In the genomic region with DNA sequence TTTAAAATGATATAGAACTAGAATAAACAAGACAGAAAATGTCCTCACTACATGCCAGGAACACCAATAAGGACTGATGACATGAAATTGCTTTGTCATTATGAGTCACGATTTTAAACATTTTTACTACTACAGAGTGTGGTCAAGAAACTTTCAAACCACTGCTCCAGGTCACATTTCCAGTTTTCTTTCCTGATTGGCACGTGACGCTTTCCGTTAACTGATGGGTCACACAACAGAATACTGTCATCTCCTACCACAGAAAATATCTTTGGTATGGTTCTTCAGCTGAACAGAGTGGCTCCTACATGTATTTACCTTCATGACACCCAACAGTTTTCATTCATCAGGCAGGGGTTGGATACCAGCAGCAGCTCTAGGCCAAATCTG, we compare ENCODE assay signal across 1 cellular context.
TF ChIP-seq lines count a peak whose summit lies in the region.

No MANE protein-coding gene starts in this region.

TF ChIP-seq in K562, 482 proteins besides CTCF, POLR2A, EP300 and RAD21 (continued from another document and continues in another):
- TF ChIP-seq, protein P1, sequence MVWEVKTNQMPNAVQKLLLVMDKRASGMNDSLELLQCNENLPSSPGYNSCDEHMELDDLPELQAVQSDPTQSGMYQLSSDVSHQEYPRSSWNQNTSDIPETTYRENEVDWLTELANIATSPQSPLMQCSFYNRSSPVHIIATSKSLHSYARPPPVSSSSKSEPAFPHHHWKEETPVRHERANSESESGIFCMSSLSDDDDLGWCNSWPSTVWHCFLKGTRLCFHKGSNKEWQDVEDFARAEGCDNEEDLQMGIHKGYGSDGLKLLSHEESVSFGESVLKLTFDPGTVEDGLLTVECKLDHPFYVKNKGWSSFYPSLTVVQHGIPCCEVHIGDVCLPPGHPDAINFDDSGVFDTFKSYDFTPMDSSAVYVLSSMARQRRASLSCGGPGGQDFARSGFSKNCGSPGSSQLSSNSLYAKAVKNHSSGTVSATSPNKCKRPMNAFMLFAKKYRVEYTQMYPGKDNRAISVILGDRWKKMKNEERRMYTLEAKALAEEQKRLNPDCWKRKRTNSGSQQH (CRISPR knock-in tag; IDR thresholded peaks at IDR 0.05) = no peak
- TF ChIP-seq GATAD2B (IDR thresholded peaks at IDR 0.05; ENCODE audit: borderline replicate concordance) = no peak
- TF ChIP-seq YY1 (IDR thresholded peaks at IDR 0.05; ENCODE audit: borderline replicate concordance in 1 of 3, control insufficient read depth in 1 of 3, extremely low read depth in 1 of 3, insufficient read depth in 3 of 3, insufficient read length in 1 of 3, insufficient replicate concordance in 2 of 3, low read depth in 1 of 3, low read length in 2 of 3) = no peak
- TF ChIP-seq SMC3 (conservative IDR thresholded peaks at IDR 0.05; ENCODE audit: insufficient read depth, low read depth, low read length) = no peak
- TF ChIP-seq ZNF830 (CRISPR knock-in tag; IDR thresholded peaks at IDR 0.05) = no peak
- TF ChIP-seq ZFP36 (IDR thresholded peaks at IDR 0.05; ENCODE audit: low read depth, low read length, partially characterized antibody) = no peak
- TF ChIP-seq, protein P2, sequence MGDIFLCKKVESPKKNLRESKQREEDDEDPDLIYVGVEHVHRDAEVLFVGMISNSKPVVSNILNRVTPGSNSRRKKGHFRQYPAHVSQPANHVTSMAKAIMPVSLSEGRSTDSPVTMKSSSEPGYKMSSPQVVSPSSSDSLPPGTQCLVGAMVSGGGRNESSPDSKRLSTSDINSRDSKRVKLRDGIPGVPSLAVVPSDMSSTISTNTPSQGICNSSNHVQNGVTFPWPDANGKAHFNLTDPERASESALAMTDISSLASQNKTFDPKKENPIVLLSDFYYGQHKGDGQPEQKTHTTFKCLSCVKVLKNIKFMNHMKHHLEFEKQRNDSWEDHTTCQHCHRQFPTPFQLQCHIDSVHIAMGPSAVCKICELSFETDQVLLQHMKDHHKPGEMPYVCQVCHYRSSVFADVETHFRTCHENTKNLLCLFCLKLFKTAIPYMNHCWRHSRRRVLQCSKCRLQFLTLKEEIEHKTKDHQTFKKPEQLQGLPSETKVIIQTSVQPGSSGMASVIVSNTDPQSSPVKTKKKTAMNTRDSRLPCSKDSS (IDR thresholded peaks at IDR 0.05; ENCODE audit: low read depth, partially characterized antibody) = no peak
- no peak for TF ChIP-seq NR2C1 (IDR thresholded peaks at IDR 0.05)
- peak; percentile 50; the same call in 1 of the 2 replicates for TF ChIP-seq NR2C1 (tag; IDR thresholded peaks at IDR 0.05)
- TF ChIP-seq, protein P3, sequence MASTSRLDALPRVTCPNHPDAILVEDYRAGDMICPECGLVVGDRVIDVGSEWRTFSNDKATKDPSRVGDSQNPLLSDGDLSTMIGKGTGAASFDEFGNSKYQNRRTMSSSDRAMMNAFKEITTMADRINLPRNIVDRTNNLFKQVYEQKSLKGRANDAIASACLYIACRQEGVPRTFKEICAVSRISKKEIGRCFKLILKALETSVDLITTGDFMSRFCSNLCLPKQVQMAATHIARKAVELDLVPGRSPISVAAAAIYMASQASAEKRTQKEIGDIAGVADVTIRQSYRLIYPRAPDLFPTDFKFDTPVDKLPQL (IDR thresholded peaks at IDR 0.05; ENCODE audit: extremely low read depth, insufficient read length) = no peak
- no peak for TF ChIP-seq PCBP1 (IDR thresholded peaks at IDR 0.05; ENCODE audit: low read depth, low read length, poor library complexity, severe bottlenecking)
- no peak for TF ChIP-seq NFRKB (IDR thresholded peaks at IDR 0.05; ENCODE audit: low read depth)
- TF ChIP-seq RBM39 (optimal IDR thresholded peaks at IDR 0.05; ENCODE audit: low read depth, low read length) = no peak
- no peak for TF ChIP-seq ATF1 (CRISPR knock-in tag; IDR thresholded peaks at IDR 0.05)
- 0 out of 2 replicates have a peak, but pooled peaks have one; percentile 38 for TF ChIP-seq ATF1 (tag; IDR thresholded peaks at IDR 0.05)
- TF ChIP-seq MAFG (tag; conservative IDR thresholded peaks at IDR 0.05) = peak; percentile 86
- TF ChIP-seq TGIF2 (CRISPR knock-in tag; IDR thresholded peaks at IDR 0.05) = no peak
- TF ChIP-seq PHTF2 (CRISPR knock-in tag; IDR thresholded peaks at IDR 0.05) = no peak
- TF ChIP-seq ELF1 (tag; IDR thresholded peaks at IDR 0.05) = no peak
- TF ChIP-seq, protein P4, sequence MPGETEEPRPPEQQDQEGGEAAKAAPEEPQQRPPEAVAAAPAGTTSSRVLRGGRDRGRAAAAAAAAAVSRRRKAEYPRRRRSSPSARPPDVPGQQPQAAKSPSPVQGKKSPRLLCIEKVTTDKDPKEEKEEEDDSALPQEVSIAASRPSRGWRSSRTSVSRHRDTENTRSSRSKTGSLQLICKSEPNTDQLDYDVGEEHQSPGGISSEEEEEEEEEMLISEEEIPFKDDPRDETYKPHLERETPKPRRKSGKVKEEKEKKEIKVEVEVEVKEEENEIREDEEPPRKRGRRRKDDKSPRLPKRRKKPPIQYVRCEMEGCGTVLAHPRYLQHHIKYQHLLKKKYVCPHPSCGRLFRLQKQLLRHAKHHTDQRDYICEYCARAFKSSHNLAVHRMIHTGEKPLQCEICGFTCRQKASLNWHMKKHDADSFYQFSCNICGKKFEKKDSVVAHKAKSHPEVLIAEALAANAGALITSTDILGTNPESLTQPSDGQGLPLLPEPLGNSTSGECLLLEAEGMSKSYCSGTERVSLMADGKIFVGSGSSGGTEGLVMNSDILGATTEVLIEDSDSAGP (CRISPR knock-in tag; IDR thresholded peaks at IDR 0.05) = no peak
- peak; percentile 42; the same call in 1 of the 2 replicates for TF ChIP-seq ARID1B (IDR thresholded peaks at IDR 0.05)
- TF ChIP-seq BRF1 (IDR thresholded peaks at IDR 0.05; ENCODE audit: borderline replicate concordance, extremely low read depth, insufficient read length) = no peak
- TF ChIP-seq MYBL2 (IDR thresholded peaks at IDR 0.05; ENCODE audit: low read depth) = peak; percentile 75
- TF ChIP-seq MYBL2 (CRISPR knock-in tag; IDR thresholded peaks at IDR 0.05; ENCODE audit: borderline replicate concordance) = no peak
- no peak for TF ChIP-seq CBX2 (IDR thresholded peaks at IDR 0.05; ENCODE audit: insufficient read depth, low read length, poor library complexity, severe bottlenecking)
- peak; percentile 84 for TF ChIP-seq NFE2 (IDR thresholded peaks at IDR 0.05; ENCODE audit: low read depth)
- no peak for TF ChIP-seq KLF10 (CRISPR knock-in tag; IDR thresholded peaks at IDR 0.05)
- no peak for TF ChIP-seq FOXP1 (CRISPR knock-in tag; IDR thresholded peaks at IDR 0.05)
- no peak for TF ChIP-seq ZNF165 (CRISPR knock-in tag; IDR thresholded peaks at IDR 0.05; ENCODE audit: borderline replicate concordance)
- no peak for TF ChIP-seq ETV5 (CRISPR knock-in tag; IDR thresholded peaks at IDR 0.05; ENCODE audit: low read depth)
- TF ChIP-seq SUPT5H (IDR thresholded peaks at IDR 0.05) = no peak
- TF ChIP-seq, protein P5, sequence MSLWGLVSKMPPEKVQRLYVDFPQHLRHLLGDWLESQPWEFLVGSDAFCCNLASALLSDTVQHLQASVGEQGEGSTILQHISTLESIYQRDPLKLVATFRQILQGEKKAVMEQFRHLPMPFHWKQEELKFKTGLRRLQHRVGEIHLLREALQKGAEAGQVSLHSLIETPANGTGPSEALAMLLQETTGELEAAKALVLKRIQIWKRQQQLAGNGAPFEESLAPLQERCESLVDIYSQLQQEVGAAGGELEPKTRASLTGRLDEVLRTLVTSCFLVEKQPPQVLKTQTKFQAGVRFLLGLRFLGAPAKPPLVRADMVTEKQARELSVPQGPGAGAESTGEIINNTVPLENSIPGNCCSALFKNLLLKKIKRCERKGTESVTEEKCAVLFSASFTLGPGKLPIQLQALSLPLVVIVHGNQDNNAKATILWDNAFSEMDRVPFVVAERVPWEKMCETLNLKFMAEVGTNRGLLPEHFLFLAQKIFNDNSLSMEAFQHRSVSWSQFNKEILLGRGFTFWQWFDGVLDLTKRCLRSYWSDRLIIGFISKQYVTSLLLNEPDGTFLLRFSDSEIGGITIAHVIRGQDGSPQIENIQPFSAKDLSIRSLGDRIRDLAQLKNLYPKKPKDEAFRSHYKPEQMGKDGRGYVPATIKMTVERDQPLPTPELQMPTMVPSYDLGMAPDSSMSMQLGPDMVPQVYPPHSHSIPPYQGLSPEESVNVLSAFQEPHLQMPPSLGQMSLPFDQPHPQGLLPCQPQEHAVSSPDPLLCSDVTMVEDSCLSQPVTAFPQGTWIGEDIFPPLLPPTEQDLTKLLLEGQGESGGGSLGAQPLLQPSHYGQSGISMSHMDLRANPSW (CRISPR knock-in tag; IDR thresholded peaks at IDR 0.05) = no peak
- TF ChIP-seq TRIM28 (IDR thresholded peaks at IDR 0.05) = no peak
- TF ChIP-seq LARP7 (IDR thresholded peaks at IDR 0.05) = no peak
- no peak for TF ChIP-seq ZNF444 (CRISPR knock-in tag; IDR thresholded peaks at IDR 0.05)
- TF ChIP-seq, protein P6, sequence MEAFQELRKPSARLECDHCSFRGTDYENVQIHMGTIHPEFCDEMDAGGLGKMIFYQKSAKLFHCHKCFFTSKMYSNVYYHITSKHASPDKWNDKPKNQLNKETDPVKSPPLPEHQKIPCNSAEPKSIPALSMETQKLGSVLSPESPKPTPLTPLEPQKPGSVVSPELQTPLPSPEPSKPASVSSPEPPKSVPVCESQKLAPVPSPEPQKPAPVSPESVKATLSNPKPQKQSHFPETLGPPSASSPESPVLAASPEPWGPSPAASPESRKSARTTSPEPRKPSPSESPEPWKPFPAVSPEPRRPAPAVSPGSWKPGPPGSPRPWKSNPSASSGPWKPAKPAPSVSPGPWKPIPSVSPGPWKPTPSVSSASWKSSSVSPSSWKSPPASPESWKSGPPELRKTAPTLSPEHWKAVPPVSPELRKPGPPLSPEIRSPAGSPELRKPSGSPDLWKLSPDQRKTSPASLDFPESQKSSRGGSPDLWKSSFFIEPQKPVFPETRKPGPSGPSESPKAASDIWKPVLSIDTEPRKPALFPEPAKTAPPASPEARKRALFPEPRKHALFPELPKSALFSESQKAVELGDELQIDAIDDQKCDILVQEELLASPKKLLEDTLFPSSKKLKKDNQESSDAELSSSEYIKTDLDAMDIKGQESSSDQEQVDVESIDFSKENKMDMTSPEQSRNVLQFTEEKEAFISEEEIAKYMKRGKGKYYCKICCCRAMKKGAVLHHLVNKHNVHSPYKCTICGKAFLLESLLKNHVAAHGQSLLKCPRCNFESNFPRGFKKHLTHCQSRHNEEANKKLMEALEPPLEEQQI (IDR thresholded peaks at IDR 0.05) = peak; percentile 42; the same call in 1 of the 2 replicates
- TF ChIP-seq, protein P7, sequence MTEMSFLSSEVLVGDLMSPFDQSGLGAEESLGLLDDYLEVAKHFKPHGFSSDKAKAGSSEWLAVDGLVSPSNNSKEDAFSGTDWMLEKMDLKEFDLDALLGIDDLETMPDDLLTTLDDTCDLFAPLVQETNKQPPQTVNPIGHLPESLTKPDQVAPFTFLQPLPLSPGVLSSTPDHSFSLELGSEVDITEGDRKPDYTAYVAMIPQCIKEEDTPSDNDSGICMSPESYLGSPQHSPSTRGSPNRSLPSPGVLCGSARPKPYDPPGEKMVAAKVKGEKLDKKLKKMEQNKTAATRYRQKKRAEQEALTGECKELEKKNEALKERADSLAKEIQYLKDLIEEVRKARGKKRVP (CRISPR knock-in tag; IDR thresholded peaks at IDR 0.05) = no peak
- TF ChIP-seq, protein P8, sequence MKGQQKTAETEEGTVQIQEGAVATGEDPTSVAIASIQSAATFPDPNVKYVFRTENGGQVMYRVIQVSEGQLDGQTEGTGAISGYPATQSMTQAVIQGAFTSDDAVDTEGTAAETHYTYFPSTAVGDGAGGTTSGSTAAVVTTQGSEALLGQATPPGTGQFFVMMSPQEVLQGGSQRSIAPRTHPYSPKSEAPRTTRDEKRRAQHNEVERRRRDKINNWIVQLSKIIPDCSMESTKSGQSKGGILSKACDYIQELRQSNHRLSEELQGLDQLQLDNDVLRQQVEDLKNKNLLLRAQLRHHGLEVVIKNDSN (CRISPR knock-in tag; IDR thresholded peaks at IDR 0.05) = peak; percentile 68
- TF ChIP-seq SMAD3 (CRISPR knock-in tag; conservative IDR thresholded peaks at IDR 0.05) = no peak
- TF ChIP-seq ZBTB8A (IDR thresholded peaks at IDR 0.05; ENCODE audit: partially characterized antibody) = no peak
- TF ChIP-seq RCOR1 (IDR thresholded peaks at IDR 0.05; ENCODE audit: borderline replicate concordance in 1 of 2, low read depth in 2 of 2, low read length in 2 of 2) = peak in 1 of 2 experiments; percentile 51; a peak in 1 of 4 replicates
- TF ChIP-seq KAT7 (CRISPR knock-in tag; IDR thresholded peaks at IDR 0.05; ENCODE audit: borderline replicate concordance) = no peak
- TF ChIP-seq BRD9 (IDR thresholded peaks at IDR 0.05; ENCODE audit: low read depth, partially characterized antibody) = no peak
- peak; percentile 37; the same call in 1 of the 2 replicates for TF ChIP-seq SMARCA4 (IDR thresholded peaks at IDR 0.05)
- TF ChIP-seq DPF2 (IDR thresholded peaks at IDR 0.05) = peak; percentile 64; the same call in 1 of the 2 replicates
- no peak for TF ChIP-seq RBM14 (IDR thresholded peaks at IDR 0.05; ENCODE audit: borderline replicate concordance, insufficient read depth, low read depth, low read length)
- TF ChIP-seq, protein P9, sequence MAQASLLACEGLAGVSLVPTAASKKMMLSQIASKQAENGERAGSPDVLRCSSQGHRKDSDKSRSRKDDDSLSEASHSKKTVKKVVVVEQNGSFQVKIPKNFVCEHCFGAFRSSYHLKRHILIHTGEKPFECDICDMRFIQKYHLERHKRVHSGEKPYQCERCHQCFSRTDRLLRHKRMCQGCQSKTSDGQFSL (CRISPR knock-in tag; IDR thresholded peaks at IDR 0.05) = no peak
- TF ChIP-seq, protein P9 (tag; IDR thresholded peaks at IDR 0.05) = no peak
- TF ChIP-seq ZNF696 (CRISPR knock-in tag; conservative IDR thresholded peaks at IDR 0.05) = no peak
- TF ChIP-seq, protein P10, sequence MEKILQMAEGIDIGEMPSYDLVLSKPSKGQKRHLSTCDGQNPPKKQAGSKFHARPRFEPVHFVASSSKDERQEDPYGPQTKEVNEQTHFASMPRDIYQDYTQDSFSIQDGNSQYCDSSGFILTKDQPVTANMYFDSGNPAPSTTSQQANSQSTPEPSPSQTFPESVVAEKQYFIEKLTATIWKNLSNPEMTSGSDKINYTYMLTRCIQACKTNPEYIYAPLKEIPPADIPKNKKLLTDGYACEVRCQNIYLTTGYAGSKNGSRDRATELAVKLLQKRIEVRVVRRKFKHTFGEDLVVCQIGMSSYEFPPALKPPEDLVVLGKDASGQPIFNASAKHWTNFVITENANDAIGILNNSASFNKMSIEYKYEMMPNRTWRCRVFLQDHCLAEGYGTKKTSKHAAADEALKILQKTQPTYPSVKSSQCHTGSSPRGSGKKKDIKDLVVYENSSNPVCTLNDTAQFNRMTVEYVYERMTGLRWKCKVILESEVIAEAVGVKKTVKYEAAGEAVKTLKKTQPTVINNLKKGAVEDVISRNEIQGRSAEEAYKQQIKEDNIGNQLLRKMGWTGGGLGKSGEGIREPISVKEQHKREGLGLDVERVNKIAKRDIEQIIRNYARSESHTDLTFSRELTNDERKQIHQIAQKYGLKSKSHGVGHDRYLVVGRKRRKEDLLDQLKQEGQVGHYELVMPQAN (IDR thresholded peaks at IDR 0.05; ENCODE audit: borderline replicate concordance) = no peak
- no peak for TF ChIP-seq MECOM (CRISPR knock-in tag; IDR thresholded peaks at IDR 0.05)
- TF ChIP-seq GABPB1 (CRISPR knock-in tag; IDR thresholded peaks at IDR 0.05) = no peak
- TF ChIP-seq ILF3 (IDR thresholded peaks at IDR 0.05; ENCODE audit: borderline replicate concordance) = no peak
- TF ChIP-seq BHLHE40 (IDR thresholded peaks at IDR 0.05; ENCODE audit: low read length) = peak; percentile 89
- no peak for TF ChIP-seq MEF2A (IDR thresholded peaks at IDR 0.05; ENCODE audit: control insufficient read depth, low read depth, low read length)
- no peak for TF ChIP-seq HNRNPH1 (optimal IDR thresholded peaks at IDR 0.05; ENCODE audit: low read depth, low read length)
- no peak for TF ChIP-seq ARNT (IDR thresholded peaks at IDR 0.05)
- no peak for TF ChIP-seq ZNF695 (CRISPR knock-in tag; IDR thresholded peaks at IDR 0.05)
